In genomic region chr10:3531670-3532069, GRCh38 we compare ENCODE assay signal across 21 cellular contexts.
A peak's percentile ranks its signal among the peaks of the same experiment; 100 is the strongest.
DNase-seq lines count a peak whose midpoint lies in the region; ATAC-seq, FAIRE-seq and TF ChIP-seq lines count a peak whose summit lies in the region.
"Had no signal": no experiment of that assay in that cellular context is flagged by ENCODE, and none has a peak within 500 bp of the region (broad histone marks: within the 10 kb centered on the region; RNA-seq: fewer than 3 reads in every experiment).

No MANE protein-coding gene starts in this region.

- BruUV-seq in HepG2 (replicated peaks; lab: Mats Ljungman, UMichigan), result no TSS peak

- in situ Hi-C loops in HepG2 (cut with HindIII; ENCODE audit: extremely low pct_ligation_motif_present, low pct_unique_long_range_greater_than_20kb), result no loop called here

- no peaks in the 10 kb centered on the region for H3K36me3 ChIP-seq in HepG2 (replicated peaks in 1 of 2; ENCODE audit: control insufficient read depth in 1 of 2, insufficient read depth in 2 of 2, low read length in 2 of 2)
- H3K36me3 ChIP-seq in right lobe of liver, result no peaks in the 10 kb centered on the region

- intact Hi-C loops in HepG2 (cut with micrococcal nuclease; ENCODE audit: unreplicated experiment) (no loop called here), right lobe of liver (cut with DNase I) (no loop called here), Right ventricle myocardium superior (cut with DNase I) (no loop called here)

- no peaks in the 10 kb centered on the region for H4K20me1 ChIP-seq in HepG2 (ENCODE audit: insufficient read depth, low read length)

- H3K9ac ChIP-seq in HepG2 (ENCODE audit: insufficient read depth, low read depth, low read length), result no peak overlapping the region
- H3K9ac ChIP-seq: GM23248 had no signal

- no peak overlapping the region for H3K4me2 ChIP-seq in HepG2 (ENCODE audit: low read depth, low read length)

- TF ChIP-seq EP300 in HepG2 (IDR thresholded peaks at IDR 0.05; ENCODE audit: low read depth in 2 of 2, low read length in 2 of 2) (no peak), HepG2 (CRISPR knock-in tag; IDR thresholded peaks at IDR 0.05; ENCODE audit: borderline replicate concordance) (no peak)

- H3K9me3 ChIP-seq in HepG2 (ENCODE audit: low read length), result no peaks in the 10 kb centered on the region
- H3K9me3 ChIP-seq in right lobe of liver, result no peaks in the 10 kb centered on the region

- DNase-seq in HepG2 (ENCODE audit: low spot score) (no peak), right lobe of liver (no peak), HTR-8/SVneo (ENCODE audit: insufficient read length, low spot score) (no peak), foreskin keratinocyte (no peak), RPMI8226 (no peak), Right ventricle myocardium superior (no peak), NOMO-1 treated with dmso at 0.1 percent for 144 hours (lab: John Stamatoyannopoulos, UW; ENCODE audit: unreplicated experiment) (no peak)
- DNase-seq: C1 segment of cervical spinal cord; Calu3; CD4-positive, alpha-beta memory T cell; COR-L47; DMS153; DND-41; GM23248; H7; HCEC 1CT had no signal

- H3K4me3 ChIP-seq in HepG2 (replicated peaks in 1 of 3; ENCODE audit: insufficient read depth in 1 of 3, low read depth in 2 of 3, low read length in 3 of 3) (no peak overlapping the region), right lobe of liver (no peak overlapping the region)
- H3K4me3 ChIP-seq: GM23248 had no signal

- no peak for TF ChIP-seq RAD21 in HepG2 (CRISPR knock-in tag; IDR thresholded peaks at IDR 0.05)

- H2AFZ ChIP-seq in HepG2 (ENCODE audit: low read length), result no peak overlapping the region
- H2AFZ ChIP-seq: GM23248 had no signal

- H3K79me2 ChIP-seq in HepG2 (ENCODE audit: insufficient read depth, low read length), result no peaks in the 10 kb centered on the region

- TF ChIP-seq POLR2A in HepG2 (IDR thresholded peaks at IDR 0.05; ENCODE audit: insufficient read depth in 1 of 2, low read depth in 2 of 2, low read length in 2 of 2) (no peak), right lobe of liver (IDR thresholded peaks at IDR 0.05) (no peak)

- FAIRE-seq in HepG2 (lab: Jason Lieb, UNC) (no peak), HTR-8/SVneo (lab: Jason Lieb, UNC) (peak; percentile 83)
- FAIRE-seq: A204.1, G401.6, H1 had no signal

- ATAC-seq in HepG2 (no peak), right lobe of liver (no peak), foreskin keratinocyte (no peak), GM21576 (IDR thresholded peaks at IDR 0.05; ENCODE audit: unreplicated experiment) (no peak), Right ventricle myocardium superior (ENCODE audit: poor library complexity) (no peak)

- H3K27ac ChIP-seq in HepG2 (ENCODE audit: extremely low read length, insufficient read depth, low read length), result no peak overlapping the region
- H3K27ac ChIP-seq in right lobe of liver, result no peak overlapping the region
- H3K27ac ChIP-seq in foreskin keratinocyte, result peak overlapping the region; percentile 63
- H3K27ac ChIP-seq: 22Rv1, GM23248 had no signal

- POLR2A ChIA-PET in HepG2 (lab: Yijun Ruan, JAX), result no interaction called here

- H3K27me3 ChIP-seq in HepG2 (ENCODE audit: control insufficient read depth in 1 of 2, insufficient read depth in 2 of 2, low read length in 2 of 2) (peaks cover 2 to 43% of the 10 kb centered on the region in 2 experiments; a peak in 3 of 5 replicates), right lobe of liver (no peaks in the 10 kb centered on the region), foreskin keratinocyte (no peaks in the 10 kb centered on the region)

- WGBS in HepG2 (ENCODE audit: low lambda C conversion rate), result 12% methylated on average over 5 of the region's 5 CpGs
- WGBS in right lobe of liver (ENCODE audit: insufficient coverage, low coverage, low lambda C conversion rate, missing lambda C conversion rate), result 69% methylated on average over 5 of the region's 5 CpGs

- CTCF ChIA-PET in HepG2 (lab: Yijun Ruan, JAX; ENCODE audit: low intra/inter-chr PET ratio, low total read pairs), result no interaction called here

- no peak for TF ChIP-seq CTCF in HepG2 (CRISPR knock-in tag; IDR thresholded peaks at IDR 0.05)
- no peak for TF ChIP-seq CTCF in right lobe of liver (IDR thresholded peaks at IDR 0.05)
- no peak for TF ChIP-seq CTCF in foreskin keratinocyte (conservative IDR thresholded peaks at IDR 0.05)

- no peaks in the 10 kb centered on the region for H3K4me1 ChIP-seq in HepG2 (ENCODE audit: insufficient read depth, low read length)
- H3K4me1 ChIP-seq in right lobe of liver, result no peaks in the 10 kb centered on the region
- H3K4me1 ChIP-seq in foreskin keratinocyte, result peaks cover 17% of the 10 kb centered on the region

TF ChIP-seq in HepG2, 621 proteins besides CTCF, POLR2A, EP300 and RAD21:
- no peak for TF ChIP-seq SP140L (CRISPR knock-in tag; IDR thresholded peaks at IDR 0.05; ENCODE audit: borderline replicate concordance)
- TF ChIP-seq, protein P1, sequence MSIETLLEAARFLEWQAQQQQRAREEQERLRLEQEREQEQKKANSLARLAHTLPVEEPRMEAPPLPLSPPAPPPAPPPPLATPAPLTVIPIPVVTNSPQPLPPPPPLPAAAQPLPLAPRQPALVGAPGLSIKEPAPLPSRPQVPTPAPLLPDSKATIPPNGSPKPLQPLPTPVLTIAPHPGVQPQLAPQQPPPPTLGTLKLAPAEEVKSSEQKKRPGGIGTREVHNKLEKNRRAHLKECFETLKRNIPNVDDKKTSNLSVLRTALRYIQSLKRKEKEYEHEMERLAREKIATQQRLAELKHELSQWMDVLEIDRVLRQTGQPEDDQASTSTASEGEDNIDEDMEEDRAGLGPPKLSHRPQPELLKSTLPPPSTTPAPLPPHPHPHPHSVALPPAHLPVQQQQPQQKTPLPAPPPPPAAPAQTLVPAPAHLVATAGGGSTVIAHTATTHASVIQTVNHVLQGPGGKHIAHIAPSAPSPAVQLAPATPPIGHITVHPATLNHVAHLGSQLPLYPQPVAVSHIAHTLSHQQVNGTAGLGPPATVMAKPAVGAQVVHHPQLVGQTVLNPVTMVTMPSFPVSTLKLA (IDR thresholded peaks at IDR 0.05), result peak; percentile 91
